Comparison of ENCODE assay signal across 20 cellular contexts in genomic region chr18:56382541-56382940, GRCh38.
DNase-seq lines count a peak whose midpoint lies in the region; ATAC-seq and TF ChIP-seq lines count a peak whose summit lies in the region.
"Had no signal": no experiment of that assay in that cellular context is flagged by ENCODE, and none has a peak within 500 bp of the region (broad histone marks: within the 10 kb centered on the region; RNA-seq: fewer than 3 reads in every experiment).

No MANE protein-coding gene starts in this region.

- peak overlapping the region; percentile 38 for H2AFZ ChIP-seq in smooth muscle cell (ENCODE audit: low read depth)

- 42% methylated on average over 4 of the region's 4 CpGs for WGBS in smooth muscle cell (ENCODE audit: low lambda C conversion rate)
- WGBS in adrenal gland, 4 donors = 52 to 71% (median 64%) methylated on average over 4 of the region's 4 CpGs

- H3K9me3 ChIP-seq in smooth muscle cell (replicated peaks; ENCODE audit: low read depth) (no peaks in the 10 kb centered on the region), adrenal gland (replicated peaks in 1 of 3) (no peaks in the 10 kb centered on the region)
- H3K9me3 ChIP-seq: BLaER1, SJCRH30, transverse colon had no signal

- H3K79me2 ChIP-seq in smooth muscle cell (ENCODE audit: low read depth) = no peaks in the 10 kb centered on the region

- DNase-seq in NCI-H1436 (lab: John Stamatoyannopoulos, UW) = peak; percentile 64
- peak in 44 of 56 donors; percentile 1 to 81 (median 40) for DNase-seq in amygdala (lab: John Stamatoyannopoulos, UW)
- no peak for DNase-seq in left ventricle myocardium superior
- DNase-seq in smooth muscle cell (lab: John Stamatoyannopoulos, UW; ENCODE audit: unreplicated experiment) = no peak
- DNase-seq in foreskin fibroblast = no peak
- DNase-seq in adrenal gland = no peak
- DNase-seq: activated CD4-positive, alpha-beta T cell treated with anti-CD3 and anti-CD28 coated beads for 1 hour; DMS53; MV-4-11; naive thymus-derived CD4-positive, alpha-beta T cell; SJCRH30; stimulated activated CD4-positive, alpha-beta T cell treated with anti-CD3 and anti-CD28 coated beads, Interleukin-12 subunit alpha, Interleukin-12 subunit beta, amount 100 ng/mL, for 4 hours; T-helper 9 cell; transverse colon had no signal

- H3K9ac ChIP-seq in smooth muscle cell (ENCODE audit: low read depth) = no peak overlapping the region
- H3K9ac ChIP-seq: BLaER1 had no signal

- intact Hi-C loops in left ventricle myocardium superior (cut with micrococcal nuclease) (no loop called here), adrenal gland (cut with DNase I) (no loop called here)

- H3K27me3 ChIP-seq in smooth muscle cell (ENCODE audit: low read depth) (no peaks in the 10 kb centered on the region), adrenal gland (no peaks in the 10 kb centered on the region)
- H3K27me3 ChIP-seq: BLaER1, SJCRH30, transverse colon had no signal

- H3K4me3 ChIP-seq in smooth muscle cell (no peak overlapping the region), foreskin fibroblast (ENCODE audit: low read depth in 1 of 2, low read length in 2 of 2) (no peak overlapping the region), adrenal gland (no peak overlapping the region)
- H3K4me3 ChIP-seq: BLaER1, lung, SJCRH30, transverse colon had no signal

- no peak overlapping the region for H3K4me2 ChIP-seq in smooth muscle cell
- H3K4me2 ChIP-seq: BLaER1 had no signal

- no peak for TF ChIP-seq POLR2A in adrenal gland (IDR thresholded peaks at IDR 0.05)

- no peaks in the 10 kb centered on the region for H3F3A ChIP-seq in smooth muscle cell (ENCODE audit: low read depth)

- H3K4me1 ChIP-seq in smooth muscle cell (ENCODE audit: low read depth) (no peaks in the 10 kb centered on the region), adrenal gland (replicated peaks in 1 of 2) (no peaks in the 10 kb centered on the region)
- H3K4me1 ChIP-seq: BLaER1, SJCRH30 had no signal

- TF ChIP-seq CTCF in smooth muscle cell (IDR thresholded peaks at IDR 0.05; ENCODE audit: borderline replicate concordance, insufficient read depth, poor library complexity, severe bottlenecking) (no peak), foreskin fibroblast (IDR thresholded peaks at IDR 0.05; ENCODE audit: low read depth, low read length) (no peak), adrenal gland (IDR thresholded peaks at IDR 0.05) (no peak)

- H4K20me1 ChIP-seq in smooth muscle cell (ENCODE audit: low read depth) = no peaks in the 10 kb centered on the region
- H4K20me1 ChIP-seq: BLaER1 had no signal

- no peaks in the 10 kb centered on the region for H3K36me3 ChIP-seq in smooth muscle cell (ENCODE audit: low read depth)
- no peaks in the 10 kb centered on the region for H3K36me3 ChIP-seq in adrenal gland (replicated peaks in 1 of 2)
- H3K36me3 ChIP-seq: BLaER1, SJCRH30, transverse colon had no signal

- no peak overlapping the region for H3K27ac ChIP-seq in smooth muscle cell (ENCODE audit: low read depth)
- H3K27ac ChIP-seq in adrenal gland = no peak overlapping the region
- H3K27ac ChIP-seq: BLaER1, HL-60, SJCRH30, transverse colon had no signal

- ATAC-seq in left ventricle myocardium superior (peak; percentile 72), GM18502 (IDR thresholded peaks at IDR 0.05; ENCODE audit: poor library complexity, unreplicated experiment) (no peak), GM21526 (IDR thresholded peaks at IDR 0.05; ENCODE audit: low FRiP score, unreplicated experiment) (no peak)
- ATAC-seq: naive thymus-derived CD4-positive, alpha-beta T cell; stimulated activated effector memory CD8-positive, alpha-beta T cell treated with anti-CD3 and anti-CD28 coated beads, Interleukin-12 subunit alpha, Interleukin-12 subunit beta, amount 100 ng/mL, for 72 hours had no signal

Comparison
In these comparisons a context has a peak if more than half of its experiments do, and no peak if none do; other contexts are left out.
1. DNase-seq: peak in NCI-H1436 (single experiment) and amygdala (44 of 56); none in left ventricle myocardium superior (single experiment), smooth muscle cell (single experiment), foreskin fibroblast (0 of 2) and adrenal gland (0 of 7).